In genomic region chr2:27751377-27751776, GRCh38 we compare ENCODE assay signal across 1 cellular context.
TF ChIP-seq lines count a peak whose summit lies in the region.

No MANE protein-coding gene starts in this region.

TF ChIP-seq in HepG2, 621 proteins besides CTCF, POLR2A, EP300 and RAD21 (continued from another document):
- 0 out of 2 replicates have a peak, but pooled peaks have one; percentile 16 for TF ChIP-seq ZNF362 (CRISPR knock-in tag; IDR thresholded peaks at IDR 0.05; ENCODE audit: borderline replicate concordance)
- TF ChIP-seq, protein P1, sequence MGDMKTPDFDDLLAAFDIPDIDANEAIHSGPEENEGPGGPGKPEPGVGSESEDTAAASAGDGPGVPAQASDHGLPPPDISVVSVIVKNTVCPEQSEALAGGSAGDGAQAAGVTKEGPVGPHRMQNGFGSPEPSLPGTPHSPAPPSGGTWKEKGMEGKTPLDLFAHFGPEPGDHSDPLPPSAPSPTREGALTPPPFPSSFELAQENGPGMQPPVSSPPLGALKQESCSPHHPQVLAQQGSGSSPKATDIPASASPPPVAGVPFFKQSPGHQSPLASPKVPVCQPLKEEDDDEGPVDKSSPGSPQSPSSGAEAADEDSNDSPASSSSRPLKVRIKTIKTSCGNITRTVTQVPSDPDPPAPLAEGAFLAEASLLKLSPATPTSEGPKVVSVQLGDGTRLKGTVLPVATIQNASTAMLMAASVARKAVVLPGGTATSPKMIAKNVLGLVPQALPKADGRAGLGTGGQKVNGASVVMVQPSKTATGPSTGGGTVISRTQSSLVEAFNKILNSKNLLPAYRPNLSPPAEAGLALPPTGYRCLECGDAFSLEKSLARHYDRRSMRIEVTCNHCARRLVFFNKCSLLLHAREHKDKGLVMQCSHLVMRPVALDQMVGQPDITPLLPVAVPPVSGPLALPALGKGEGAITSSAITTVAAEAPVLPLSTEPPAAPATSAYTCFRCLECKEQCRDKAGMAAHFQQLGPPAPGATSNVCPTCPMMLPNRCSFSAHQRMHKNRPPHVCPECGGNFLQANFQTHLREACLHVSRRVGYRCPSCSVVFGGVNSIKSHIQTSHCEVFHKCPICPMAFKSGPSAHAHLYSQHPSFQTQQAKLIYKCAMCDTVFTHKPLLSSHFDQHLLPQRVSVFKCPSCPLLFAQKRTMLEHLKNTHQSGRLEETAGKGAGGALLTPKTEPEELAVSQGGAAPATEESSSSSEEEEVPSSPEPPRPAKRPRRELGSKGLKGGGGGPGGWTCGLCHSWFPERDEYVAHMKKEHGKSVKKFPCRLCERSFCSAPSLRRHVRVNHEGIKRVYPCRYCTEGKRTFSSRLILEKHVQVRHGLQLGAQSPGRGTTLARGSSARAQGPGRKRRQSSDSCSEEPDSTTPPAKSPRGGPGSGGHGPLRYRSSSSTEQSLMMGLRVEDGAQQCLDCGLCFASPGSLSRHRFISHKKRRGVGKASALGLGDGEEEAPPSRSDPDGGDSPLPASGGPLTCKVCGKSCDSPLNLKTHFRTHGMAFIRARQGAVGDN (CRISPR knock-in tag; IDR thresholded peaks at IDR 0.05): peak; percentile 23; the same call in 1 of the 2 replicates
- TF ChIP-seq SMARCE1 (IDR thresholded peaks at IDR 0.05; ENCODE audit: borderline replicate concordance): no peak
- TF ChIP-seq ZBTB38 (CRISPR knock-in tag; IDR thresholded peaks at IDR 0.05): 0 out of 2 replicates have a peak, but pooled peaks have one; percentile 17
- TF ChIP-seq BORCS8-MEF2B (CRISPR knock-in tag; IDR thresholded peaks at IDR 0.05): no peak
- TF ChIP-seq ZNF574 (CRISPR knock-in tag; IDR thresholded peaks at IDR 0.05): peak; percentile 22; the same call in 1 of the 2 replicates
- 0 out of 2 replicates have a peak, but pooled peaks have one; percentile 27 for TF ChIP-seq SPEN (CRISPR knock-in tag; IDR thresholded peaks at IDR 0.05; ENCODE audit: low read depth)
- no peak for TF ChIP-seq DDIT3 (CRISPR knock-in tag; IDR thresholded peaks at IDR 0.05)
TF ChIP-seq in HepG2: peak in this region for 5.
